Comparison of ENCODE assay signal across 12 cellular contexts in the genomic region with DNA sequence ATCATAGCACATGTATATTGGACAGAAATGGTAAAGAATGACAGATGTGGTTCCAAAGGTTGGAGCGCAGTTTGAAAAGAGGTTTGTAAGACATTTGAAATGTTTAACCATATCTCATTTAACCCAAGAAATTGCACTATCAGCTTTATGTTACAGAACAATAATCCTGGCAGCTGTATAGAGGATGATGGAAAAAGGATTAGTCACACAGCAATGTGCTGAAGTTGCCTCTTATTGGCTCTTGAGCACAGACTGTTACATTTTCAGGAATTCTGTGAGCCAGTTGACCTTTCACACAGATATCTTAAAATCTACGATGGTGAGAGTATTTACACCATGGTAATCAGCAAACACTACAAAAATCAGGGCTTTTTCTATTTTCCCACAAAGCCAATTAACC. TPM values are rescaled to one million over a fixed set of nuclear protein-coding genes. Genes with fewer than 3 reads are reported as not detected.
DNase-seq lines count a peak whose midpoint lies in the region; ATAC-seq and TF ChIP-seq lines count a peak whose summit lies in the region.
"Had no signal": no experiment of that assay in that cellular context is flagged by ENCODE, and none has a peak within 500 bp of the region (broad histone marks: within the 10 kb centered on the region; RNA-seq: fewer than 3 reads in every experiment).

No MANE protein-coding gene starts in this region.

- POLR2A ChIA-PET in SK-N-SH (lab: Yijun Ruan, JAX) = no interaction called here
- POLR2A ChIA-PET in OCI-LY7 (lab: Charles Lee) = interaction anchor here (0.6 kb wide), 1 partner anchor 1016 kb away, joined by 3 read pairs; no protein-coding TSS in a partner anchor

- no peak for TF ChIP-seq EP300 in SK-N-SH (IDR thresholded peaks at IDR 0.05; ENCODE audit: borderline replicate concordance in 1 of 2, low read depth in 1 of 2, low read length in 1 of 2)

- 55% methylated on average over 2 of the region's 2 CpGs for WGBS in SK-N-SH (ENCODE audit: low lambda C conversion rate)

- H2AFZ ChIP-seq in SK-N-SH (ENCODE audit: low read depth) = no peak overlapping the region
- H2AFZ ChIP-seq in OCI-LY7 (ENCODE audit: low read length) = no peak overlapping the region
- H2AFZ ChIP-seq: neural progenitor cell had no signal

- no peaks in the 10 kb centered on the region for H3K9me2 ChIP-seq in SK-N-SH
- no peaks in the 10 kb centered on the region for H3K9me2 ChIP-seq in OCI-LY7 (ENCODE audit: insufficient read depth, low read length)

- no TSS peak for BruUV-seq in OCI-LY7 (replicated peaks; lab: Mats Ljungman, UMichigan)

- ATAC-seq in SK-N-SH treated with all-trans-retinoic acid at 6 μM for 48 hours = no peak
- no peak for ATAC-seq in GM21367 (IDR thresholded peaks at IDR 0.05; ENCODE audit: unreplicated experiment)
- ATAC-seq in GM21515 (IDR thresholded peaks at IDR 0.05; ENCODE audit: unreplicated experiment) = no peak

- no peak for TF ChIP-seq CTCF in SK-N-SH (IDR thresholded peaks at IDR 0.05)
- TF ChIP-seq CTCF in OCI-LY7 (conservative IDR thresholded peaks at IDR 0.05; ENCODE audit: low read length) = no peak

- H4K20me1 ChIP-seq in SK-N-SH (ENCODE audit: insufficient read depth) (no peaks in the 10 kb centered on the region), OCI-LY7 (ENCODE audit: insufficient read depth, low read length) (peaks cover 7% of the 10 kb centered on the region; the same call in 1 of the 2 replicates)

- H3K4me3 ChIP-seq in SK-N-SH (ENCODE audit: low read depth in 2 of 2, low read length in 1 of 2) = no peak overlapping the region; a peak in 1 of 4 replicates
- no peak overlapping the region for H3K4me3 ChIP-seq in OCI-LY7 (ENCODE audit: low read depth, low read length, poor library complexity, severe bottlenecking)
- H3K4me3 ChIP-seq: neural progenitor cell, transverse colon had no signal

- CTCF ChIA-PET in SK-N-SH (lab: Yijun Ruan, JAX) = interaction anchor here (1.0 to 1.6 kb wide), 5 partner anchors 12 to 110 kb away, joined by 3 to 4 read pairs (median 3); no protein-coding TSS in a partner anchor
- CTCF ChIA-PET in OCI-LY7 (lab: Charles Lee; ENCODE audit: unreplicated experiment) = no interaction called here

- H3K9me3 ChIP-seq in SK-N-SH = no peaks in the 10 kb centered on the region
- no peaks in the 10 kb centered on the region for H3K9me3 ChIP-seq in OCI-LY7 (ENCODE audit: low read length)
- H3K9me3 ChIP-seq: transverse colon had no signal

- peaks cover 6% of the 10 kb centered on the region for H3F3A ChIP-seq in SK-N-SH (replicated peaks; ENCODE audit: insufficient read depth)

- H3K27me3 ChIP-seq in SK-N-SH (ENCODE audit: insufficient read depth) = no peaks in the 10 kb centered on the region
- H3K27me3 ChIP-seq: neural progenitor cell, transverse colon had no signal

- H3K27ac ChIP-seq in SK-N-SH (ENCODE audit: low read depth in 2 of 2, low read length in 1 of 2) (peak overlapping the region in 1 of 2 experiments; percentile 36; a peak in 2 of 4 replicates), OCI-LY7 (ENCODE audit: low read depth, low read length, poor library complexity, severe bottlenecking) (no peak overlapping the region)
- H3K27ac ChIP-seq: neural progenitor cell had no signal

- H3K4me1 ChIP-seq in SK-N-SH (ENCODE audit: control insufficient read depth in 1 of 2, insufficient read depth in 2 of 2, low read depth in 1 of 2, low read length in 1 of 2) (peaks cover 13 to 20% of the 10 kb centered on the region in 2 experiments; a peak in 2 of 4 replicates), OCI-LY7 (ENCODE audit: insufficient read depth, low read length, poor library complexity, severe bottlenecking) (peaks cover 44% of the 10 kb centered on the region)

- H3K36me3 ChIP-seq in SK-N-SH (replicated peaks in 1 of 2; ENCODE audit: control insufficient read depth in 1 of 2, insufficient read depth in 2 of 2, low read length in 1 of 2) (peaks cover 23 to 29% of the 10 kb centered on the region in 2 experiments), OCI-LY7 (ENCODE audit: insufficient read depth, low read length) (peaks cover 34% of the 10 kb centered on the region)
- H3K36me3 ChIP-seq: neural progenitor cell had no signal

- intact Hi-C loops in OCI-LY7 (cut with micrococcal nuclease; ENCODE audit: unreplicated experiment) = loop anchor here (5.0 kb wide), 1 partner anchor 693 kb away; a partner anchor contains a TSS

- H3K79me2 ChIP-seq in SK-N-SH (ENCODE audit: insufficient read depth) (peaks cover 79% of the 10 kb centered on the region), OCI-LY7 (ENCODE audit: insufficient read depth, low read depth, low read length) (peaks cover 54% of the 10 kb centered on the region)

- TF ChIP-seq RAD21 in SK-N-SH (IDR thresholded peaks at IDR 0.05; ENCODE audit: low read length) = no peak

- DNase-seq in SK-N-SH = no peak
- no peak for DNase-seq in OCI-LY7 (ENCODE audit: low spot score)
- peak; percentile 44 to 71 for DNase-seq in dermis microvascular lymphatic vessel endothelial cell (ENCODE audit: low read depth in 2 of 2)
- DNase-seq in pulmonary artery endothelial cell (ENCODE audit: low read depth, low spot score) = peak; percentile 48
- DNase-seq in stimulated activated CD4-positive, alpha-beta T cell treated with anti-CD3 and anti-CD28 coated beads, Interleukin-4, amount 100 ng/mL, for 1 hour = no peak
- DNase-seq: activated CD8-positive, alpha-beta memory T cell treated with anti-CD3 and anti-CD28 coated beads for 24 hours; stimulated activated CD4-positive, alpha-beta T cell treated with anti-CD3 and anti-CD28 coated beads, Interleukin-2, amount 100 ng/mL, for 24 hours; transverse colon had no signal

- H3K4me2 ChIP-seq in SK-N-SH (peak overlapping the region; percentile 15; the same call in 1 of the 2 replicates), OCI-LY7 (ENCODE audit: low read length) (peak overlapping the region; percentile 86)
- H3K4me2 ChIP-seq: neural progenitor cell had no signal

- H3K9ac ChIP-seq in SK-N-SH = no peak overlapping the region
- H3K9ac ChIP-seq: neural progenitor cell had no signal

TF ChIP-seq in SK-N-SH treated with all-trans-retinoic acid at 6 μM for 48 hours, 23 proteins besides CTCF, POLR2A, EP300 and RAD21 (continues in another document):
- TF ChIP-seq ZC3H10 (CRISPR knock-in tag; IDR thresholded peaks at IDR 0.05) (no peak), OSR1 (CRISPR knock-in tag; IDR thresholded peaks at IDR 0.05) (no peak), ZNF70 (CRISPR knock-in tag; IDR thresholded peaks at IDR 0.05) (no peak), ZFP3 (CRISPR knock-in tag; IDR thresholded peaks at IDR 0.05) (no peak), ZNF565 (CRISPR knock-in tag; conservative IDR thresholded peaks at IDR 0.05; ENCODE audit: low read depth) (no peak), TCF4 (CRISPR knock-in tag; IDR thresholded peaks at IDR 0.05; ENCODE audit: borderline replicate concordance) (no peak), RARB (CRISPR knock-in tag; IDR thresholded peaks at IDR 0.05) (no peak), BACH2 (CRISPR knock-in tag; IDR thresholded peaks at IDR 0.05; ENCODE audit: borderline replicate concordance) (no peak)
- TF ChIP-seq, protein P1, sequence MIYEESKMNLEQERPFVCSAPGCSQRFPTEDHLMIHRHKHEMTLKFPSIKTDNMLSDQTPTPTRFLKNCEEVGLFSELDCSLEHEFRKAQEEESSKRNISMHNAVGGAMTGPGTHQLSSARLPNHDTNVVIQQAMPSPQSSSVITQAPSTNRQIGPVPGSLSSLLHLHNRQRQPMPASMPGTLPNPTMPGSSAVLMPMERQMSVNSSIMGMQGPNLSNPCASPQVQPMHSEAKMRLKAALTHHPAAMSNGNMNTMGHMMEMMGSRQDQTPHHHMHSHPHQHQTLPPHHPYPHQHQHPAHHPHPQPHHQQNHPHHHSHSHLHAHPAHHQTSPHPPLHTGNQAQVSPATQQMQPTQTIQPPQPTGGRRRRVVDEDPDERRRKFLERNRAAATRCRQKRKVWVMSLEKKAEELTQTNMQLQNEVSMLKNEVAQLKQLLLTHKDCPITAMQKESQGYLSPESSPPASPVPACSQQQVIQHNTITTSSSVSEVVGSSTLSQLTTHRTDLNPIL (CRISPR knock-in tag; IDR thresholded peaks at IDR 0.05; ENCODE audit: low read depth) = no peak

RNA-seq across cellular contexts. Expression of a gene that starts 3.9 kb away (rescaled TPM):
- 21.2 and 28.6 TPM in 2 replicates for polyA plus RNA-seq in SK-N-SH (2012; rRNA removed)
- polyA plus RNA-seq in SK-N-SH (2012; cell fraction: cytosol; rRNA removed) = 26.1 and 31.4 TPM in 2 replicates
- 22.1 and 34.2 TPM in 2 replicates for polyA plus RNA-seq in SK-N-SH (2012; cell fraction: nucleus; rRNA removed)
- total RNA-seq in OCI-LY7 (2014; rRNA removed; shearing (Covaris generic)) = 59.0 and 60.2 TPM in 2 replicates
- total RNA-seq in OCI-LY7 (2022) (40.1 and 40.9 TPM in 2 replicates), dermis microvascular lymphatic vessel endothelial cell (17.8 and 18.6 TPM in 2 replicates), pulmonary artery endothelial cell (49.7 and 65.3 TPM in 2 replicates)

RNA-seq across cellular contexts. Expression of a gene that starts 3.9 kb away (rescaled TPM):
- polyA plus RNA-seq in SK-N-SH (2012; rRNA removed) = 9.7 and 11.5 TPM in 2 replicates
- polyA plus RNA-seq in SK-N-SH (2012; cell fraction: cytosol; rRNA removed) = 12.1 and 16.3 TPM in 2 replicates
- polyA plus RNA-seq in SK-N-SH (2012; cell fraction: nucleus; rRNA removed) = 11.8 and 18.8 TPM in 2 replicates
- total RNA-seq in OCI-LY7 (2014; rRNA removed; shearing (Covaris generic)) = 14.9 and 16.9 TPM in 2 replicates
- total RNA-seq in OCI-LY7 (2022) (23.0 and 26.9 TPM in 2 replicates), dermis microvascular lymphatic vessel endothelial cell (3.5 and 4.1 TPM in 2 replicates), pulmonary artery endothelial cell (5.7 and 8.6 TPM in 2 replicates)

RNA-seq across cellular contexts. Expression of a gene that starts 20.2 kb away (rescaled TPM):
- polyA plus RNA-seq in SK-N-SH (2012; rRNA removed) = 29.2 and 46.2 TPM in 2 replicates
- polyA plus RNA-seq in SK-N-SH (2012; cell fraction: cytosol; rRNA removed) = 57.5 and 62.3 TPM in 2 replicates
- polyA plus RNA-seq in SK-N-SH (2012; cell fraction: nucleus; rRNA removed) = 19.1 and 27.5 TPM in 2 replicates
- total RNA-seq in OCI-LY7 (2014; rRNA removed; shearing (Covaris generic)) = 18.7 and 26.5 TPM in 2 replicates
- total RNA-seq in OCI-LY7 (2022) = 26.3 and 29.2 TPM in 2 replicates
- total RNA-seq in dermis microvascular lymphatic vessel endothelial cell = 47.2 and 49.6 TPM in 2 replicates
- total RNA-seq in pulmonary artery endothelial cell = 116 and 131 TPM in 2 replicates

Comparison
In these comparisons a context has a peak if more than half of its experiments do, and no peak if none do; other contexts are left out.
1. DNase-seq: peak in dermis microvascular lymphatic vessel endothelial cell (2 of 2) and pulmonary artery endothelial cell (single experiment); none in SK-N-SH (single experiment), OCI-LY7 (single experiment) and stimulated activated CD4-positive, alpha-beta T cell treated with anti-CD3 and anti-CD28 coated beads, Interleukin-4, amount 100 ng/mL, for 1 hour (single experiment).